In genomic region chr17:40779181-40779909, GRCh38 we compare ENCODE assay signal across 10 cellular contexts. TPM values are rescaled to one million over a fixed set of nuclear protein-coding genes. Genes with fewer than 3 reads are reported as not detected.
DNase-seq lines count a peak whose midpoint lies in the region; ATAC-seq, FAIRE-seq and TF ChIP-seq lines count a peak whose summit lies in the region.
"Had no signal": no experiment of that assay in that cellular context is flagged by ENCODE, and none has a peak within 500 bp of the region (broad histone marks: within the 10 kb centered on the region; RNA-seq: fewer than 3 reads in every experiment).

No MANE protein-coding gene starts in this region.

- H3K36me3 Mint-ChIP-seq in activated T-cell treated with anti-CD3 and anti-CD28 coated beads, Interleukin-2, amount 50 U/mL, for 24 hours (ENCODE audit: low read depth) = no peaks in the 10 kb centered on the region
- H3K36me3 Mint-ChIP-seq in immature natural killer cell = no peaks in the 10 kb centered on the region

- no peaks in the 10 kb centered on the region for H3K9me3 Mint-ChIP-seq in activated T-cell treated with anti-CD3 and anti-CD28 coated beads, Interleukin-2, amount 50 U/mL, for 24 hours
- H3K9me3 Mint-ChIP-seq in immature natural killer cell = no peaks in the 10 kb centered on the region

- DNase-seq in activated effector memory CD4-positive, alpha-beta T cell treated with anti-CD3 and anti-CD28 coated beads, Interleukin-2, amount 50 U/mL, for 16 hours = peak; percentile 64
- no peak for DNase-seq in activated effector memory CD4-positive, alpha-beta T cell treated with Interleukin-2 at 50 U/mL for 16 hours
- DNase-seq in activated T-cell treated with anti-CD3 and anti-CD28 coated beads, Interleukin-2, amount 50 U/mL, for 24 hours = peak; percentile 42
- DNase-seq in upper lobe of right lung = peak; percentile 84
- no peak for DNase-seq in spleen
- no peak for DNase-seq in immature natural killer cell
- DNase-seq: cerebellar nuclear complex had no signal

- TF ChIP-seq POLR2A in spleen (IDR thresholded peaks at IDR 0.05) = no peak

- no peak overlapping the region for H3K27ac Mint-ChIP-seq in activated T-cell treated with anti-CD3 and anti-CD28 coated beads, Interleukin-2, amount 50 U/mL, for 24 hours
- no peak overlapping the region for H3K27ac Mint-ChIP-seq in immature natural killer cell

- no peaks in the 10 kb centered on the region for H3K4me1 ChIP-seq in upper lobe of right lung
- H3K4me1 ChIP-seq in spleen = peaks cover 0 to 8% (median 0%) of the 10 kb centered on the region in 6 donors

- H3K4me3 ChIP-seq in upper lobe of right lung = peak overlapping the region; percentile 36
- H3K4me3 ChIP-seq in spleen = peak overlapping the region in 4 of 8 donors; percentile 9 to 52 (median 24)

- intact Hi-C loops in upper lobe of right lung (cut with DNase I) = no loop called here
- intact Hi-C loops in spleen (cut with DNase I; ENCODE audit: low total_unique reads) = no loop called here

- H3K27me3 Mint-ChIP-seq in activated T-cell treated with anti-CD3 and anti-CD28 coated beads, Interleukin-2, amount 50 U/mL, for 24 hours = peaks cover 66% of the 10 kb centered on the region
- peaks cover 5 to 34% (median 10%) of the 10 kb centered on the region in 3 donors for H3K27me3 Mint-ChIP-seq in immature natural killer cell (ENCODE audit: low read depth in 3 of 3)

- peak; percentile 95 for ATAC-seq in upper lobe of right lung
- no peak for ATAC-seq in HG03135 (IDR thresholded peaks at IDR 0.05; ENCODE audit: unreplicated experiment)

- H3K4me1 Mint-ChIP-seq in activated T-cell treated with anti-CD3 and anti-CD28 coated beads, Interleukin-2, amount 50 U/mL, for 24 hours (ENCODE audit: low read depth) = peaks cover 4% of the 10 kb centered on the region
- H3K4me1 Mint-ChIP-seq in immature natural killer cell = no peaks in the 10 kb centered on the region

- peak overlapping the region; percentile 26 for H3K4me3 Mint-ChIP-seq in activated T-cell treated with anti-CD3 and anti-CD28 coated beads, Interleukin-2, amount 50 U/mL, for 24 hours
- no peak overlapping the region for H3K4me3 Mint-ChIP-seq in immature natural killer cell

- 15 to 41% (median 36%) methylated on average over 37 of the region's 37 CpGs for WGBS in spleen, 5 donors

- FAIRE-seq in islet of Langerhans (lab: Jason Lieb, UNC) = peak; percentile 41

- H3K9me3 ChIP-seq in upper lobe of right lung (no peaks in the 10 kb centered on the region), spleen (no peaks in the 10 kb centered on the region)

- TF ChIP-seq CTCF in upper lobe of right lung (IDR thresholded peaks at IDR 0.05) = no peak
- no peak for TF ChIP-seq CTCF in spleen (IDR thresholded peaks at IDR 0.05 in 8 of 11, conservative IDR thresholded peaks at IDR 0.05 in 3 of 11)

- H3K27ac ChIP-seq in upper lobe of right lung = peak overlapping the region; percentile 34
- H3K27ac ChIP-seq in spleen = no peak overlapping the region

- H3K27me3 ChIP-seq in upper lobe of right lung = peaks cover 11% of the 10 kb centered on the region
- H3K27me3 ChIP-seq in spleen (replicated peaks in 1 of 7) = peaks cover 0 to 65% (median 15%) of the 10 kb centered on the region in 7 donors

- no peaks in the 10 kb centered on the region for H3K36me3 ChIP-seq in upper lobe of right lung
- H3K36me3 ChIP-seq in spleen = no peaks in the 10 kb centered on the region

RNA-seq across cellular contexts. Expression of gene KRT27, which starts 3.0 kb away (rescaled TPM):
- 0.55 TPM for total RNA-seq in upper lobe of right lung
- not detected for total RNA-seq in spleen
- under 1 TPM; 0.09 to 0.42 (median 0.12) TPM for polyA plus RNA-seq in spleen
- not detected for polyA plus RNA-seq in immature natural killer cell
- total RNA-seq: liver had no signal
- polyA plus RNA-seq: liver had no signal

RNA-seq across cellular contexts. Expression of gene KRT26, which starts 7.3 kb away (rescaled TPM):
- total RNA-seq in upper lobe of right lung = not detected
- total RNA-seq in spleen = not detected
- polyA plus RNA-seq in spleen = not detected
- polyA plus RNA-seq in immature natural killer cell = not detected
- total RNA-seq: liver had no signal
- polyA plus RNA-seq: liver had no signal

RNA-seq across cellular contexts. Expression of gene KRT28, which starts 20.4 kb away (rescaled TPM):
- total RNA-seq in upper lobe of right lung (not detected), spleen (not detected)
- polyA plus RNA-seq in spleen (not detected), immature natural killer cell (not detected)
- total RNA-seq: liver had no signal
- polyA plus RNA-seq: liver had no signal

RNA-seq across cellular contexts. Expression of gene KRT25, which starts 24.2 kb away (rescaled TPM):
- total RNA-seq in upper lobe of right lung = not detected
- total RNA-seq in spleen = not detected
- polyA plus RNA-seq in spleen = not detected
- not detected for polyA plus RNA-seq in immature natural killer cell
- total RNA-seq: liver had no signal
- polyA plus RNA-seq: liver had no signal

RNA-seq across cellular contexts. Expression of gene KRT10, which starts 43.1 kb away (rescaled TPM):
- total RNA-seq in upper lobe of right lung = 36.8 TPM
- total RNA-seq in spleen = 10 to 100 TPM in 4 of 7 donors, 1 to 10 TPM in 3; 4.3 to 39.0 (median 25.9) TPM
- polyA plus RNA-seq in spleen = 10 to 100 TPM; 35.3 to 41.8 (median 41.3) TPM
- 100 to 1,000 TPM; 120 to 191 (median 182) TPM for polyA plus RNA-seq in immature natural killer cell

Comparison
In these comparisons a context has a peak if more than half of its experiments do, and no peak if none do; other contexts are left out.
1. DNase-seq: peak in activated effector memory CD4-positive, alpha-beta T cell treated with anti-CD3 and anti-CD28 coated beads, Interleukin-2, amount 50 U/mL, for 16 hours (single experiment), activated T-cell treated with anti-CD3 and anti-CD28 coated beads, Interleukin-2, amount 50 U/mL, for 24 hours (single experiment) and upper lobe of right lung (single experiment); none in activated effector memory CD4-positive, alpha-beta T cell treated with Interleukin-2 at 50 U/mL for 16 hours (single experiment), spleen (single experiment) and immature natural killer cell (0 of 3).